ENCODE assay signal across 11 cellular contexts in the genomic region with DNA sequence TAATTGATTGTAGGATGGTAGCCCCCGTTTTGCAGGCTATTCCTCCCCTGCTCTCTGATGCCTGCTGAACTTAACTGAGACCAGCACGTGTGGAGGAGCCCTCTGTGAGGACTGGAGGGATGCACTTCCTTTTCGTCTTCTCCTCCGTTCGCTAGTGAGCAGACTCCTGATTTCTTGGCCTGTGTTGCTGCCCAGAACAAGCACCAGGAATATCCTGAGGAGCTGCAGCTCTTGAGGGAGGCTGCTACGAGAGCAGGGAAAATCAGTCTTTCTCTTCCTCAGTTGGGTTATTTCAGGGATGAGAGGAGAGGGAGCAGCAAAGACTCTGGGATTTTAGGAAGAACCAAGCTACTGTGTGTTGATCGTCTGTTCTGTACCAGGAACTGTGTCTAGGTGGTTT.
DNase-seq lines count a peak whose midpoint lies in the region; ATAC-seq and TF ChIP-seq lines count a peak whose summit lies in the region.
"Had no signal": no experiment of that assay in that cellular context is flagged by ENCODE, and none has a peak within 500 bp of the region (broad histone marks: within the 10 kb centered on the region; RNA-seq: fewer than 3 reads in every experiment).

No MANE protein-coding gene starts in this region.

- H3K27me3 Mint-ChIP-seq in CD4-positive, alpha-beta memory T cell = no peaks in the 10 kb centered on the region
- H3K27me3 Mint-ChIP-seq in progenitor cell of endocrine pancreas = no peaks in the 10 kb centered on the region

- no peaks in the 10 kb centered on the region for H3K9me3 Mint-ChIP-seq in CD4-positive, alpha-beta memory T cell
- no peaks in the 10 kb centered on the region for H3K9me3 Mint-ChIP-seq in progenitor cell of endocrine pancreas (ENCODE audit: low read depth)

- no peak for DNase-seq in CD4-positive, alpha-beta memory T cell
- DNase-seq in dorsolateral prefrontal cortex (no peak), progenitor cell of endocrine pancreas (ENCODE audit: low spot score, unreplicated experiment) (no peak), NCI-H1092 (lab: John Stamatoyannopoulos, UW) (no peak), SK-N-DZ (ENCODE audit: low spot score) (no peak)
- DNase-seq: activated CD8-positive, alpha-beta memory T cell treated with anti-CD3 and anti-CD28 coated beads, Interleukin-2, amount 50 U/mL, for 4 hours; DMS79 treated with DMSO at 0.1 percent for 48 hours; NCI-H774 had no signal

- TF ChIP-seq CTCF in Loucy (conservative IDR thresholded peaks at IDR 0.05; ENCODE audit: low read length) (no peak), dorsolateral prefrontal cortex (IDR thresholded peaks at IDR 0.05 in 54 of 56, conservative IDR thresholded peaks at IDR 0.05 in 2 of 56; ENCODE audit: low read depth in 1 of 56, partially characterized antibody in 56 of 56) (no peak), progenitor cell of endocrine pancreas (IDR thresholded peaks at IDR 0.05; ENCODE audit: unreplicated experiment) (no peak)

- peak overlapping the region in 2 of 8 donors; percentile 8 to 21 for H3K4me3 Mint-ChIP-seq in CD4-positive, alpha-beta memory T cell
- no peak overlapping the region for H3K4me3 Mint-ChIP-seq in progenitor cell of endocrine pancreas (ENCODE audit: low read depth)

- H4K20me1 ChIP-seq in Loucy (ENCODE audit: insufficient read depth, low read length, poor library complexity, severe bottlenecking) = no peaks in the 10 kb centered on the region

- peaks cover 15% of the 10 kb centered on the region for H3K4me1 ChIP-seq in CD4-positive, alpha-beta memory T cell (ENCODE audit: insufficient read depth, low read length)
- peaks cover 38% of the 10 kb centered on the region for H3K4me1 ChIP-seq in Loucy (ENCODE audit: insufficient read depth, low read length, poor library complexity, severe bottlenecking)
- H3K4me1 ChIP-seq: prostate gland had no signal

- peak overlapping the region in 6 of 7 donors; percentile 51 to 73 (median 58) for H3K27ac Mint-ChIP-seq in CD4-positive, alpha-beta memory T cell
- peak overlapping the region; percentile 21 for H3K27ac Mint-ChIP-seq in progenitor cell of endocrine pancreas

- H3K4me2 ChIP-seq in Loucy (ENCODE audit: low read depth, low read length, poor library complexity, severe bottlenecking) = peak overlapping the region; percentile 53

- no peaks in the 10 kb centered on the region for H3K36me3 Mint-ChIP-seq in CD4-positive, alpha-beta memory T cell
- no peaks in the 10 kb centered on the region for H3K36me3 Mint-ChIP-seq in progenitor cell of endocrine pancreas (ENCODE audit: insufficient read depth)

- H3K36me3 ChIP-seq in CD4-positive, alpha-beta memory T cell (ENCODE audit: insufficient read depth, low read length) = no peaks in the 10 kb centered on the region
- no peaks in the 10 kb centered on the region for H3K36me3 ChIP-seq in Loucy (ENCODE audit: insufficient read depth, low read length)
- H3K36me3 ChIP-seq: prostate gland had no signal

- no peak overlapping the region for H3K4me3 ChIP-seq in CD4-positive, alpha-beta memory T cell (ENCODE audit: low read length in 2 of 2)
- H3K4me3 ChIP-seq in Loucy (ENCODE audit: low read length, poor library complexity, severe bottlenecking) = no peak overlapping the region
- peak overlapping the region in 5 of 59 donors; percentile 3 to 27 (median 8) for H3K4me3 ChIP-seq in dorsolateral prefrontal cortex
- H3K4me3 ChIP-seq: prostate gland had no signal

- peaks cover 20% of the 10 kb centered on the region for H3K79me2 ChIP-seq in Loucy (ENCODE audit: insufficient read depth, low read length)

- peaks cover 16 to 38% (median 30%) of the 10 kb centered on the region in 4 donors for H3K4me1 Mint-ChIP-seq in CD4-positive, alpha-beta memory T cell
- H3K4me1 Mint-ChIP-seq in progenitor cell of endocrine pancreas (ENCODE audit: low read depth) = peaks cover 17% of the 10 kb centered on the region

- intact Hi-C loops in CD4-positive, alpha-beta memory T cell (cut with micrococcal nuclease) = no loop called here
- intact Hi-C loops in dorsolateral prefrontal cortex (cut with DNase I) = no loop called here

- CTCF ChIA-PET in CD4-positive, alpha-beta memory T cell (lab: Charles Lee; ENCODE audit: partially characterized antibody) = interaction anchor here (0.9 to 1.8 kb wide), 7 partner anchors 8 to 189 kb away, joined by 3 to 5 read pairs (median 4); no protein-coding TSS in a partner anchor

- no peak overlapping the region for H3K27ac ChIP-seq in CD4-positive, alpha-beta memory T cell (ENCODE audit: low read depth, low read length)
- H3K27ac ChIP-seq in dorsolateral prefrontal cortex = peak overlapping the region in 50 of 59 donors; percentile 9 to 82 (median 62)
- H3K27ac ChIP-seq: prostate gland had no signal

- no peaks in the 10 kb centered on the region for H3K27me3 ChIP-seq in CD4-positive, alpha-beta memory T cell (ENCODE audit: insufficient read depth, low read length)
- H3K27me3 ChIP-seq in Loucy (ENCODE audit: insufficient read depth, low read length, poor library complexity, severe bottlenecking) (no peaks in the 10 kb centered on the region), dorsolateral prefrontal cortex (no peaks in the 10 kb centered on the region)

- H3K9ac ChIP-seq in Loucy (ENCODE audit: low read depth, low read length, poor library complexity, severe bottlenecking) = no peak overlapping the region

- H3F3A ChIP-seq in Loucy (ENCODE audit: low read depth) = no peaks in the 10 kb centered on the region

- POLR2A ChIA-PET in CD4-positive, alpha-beta memory T cell (lab: Charles Lee; ENCODE audit: partially characterized antibody) = interaction anchor here (1.2 kb wide), 1 partner anchor 74 kb away, joined by 5 read pairs; a partner anchor contains a TSS

- no peaks in the 10 kb centered on the region for H3K9me2 ChIP-seq in Loucy (replicated peaks; ENCODE audit: low read depth, low read length)

- no peak overlapping the region for H2AFZ ChIP-seq in Loucy (ENCODE audit: low read length)

- H3K9me3 ChIP-seq in CD4-positive, alpha-beta memory T cell (ENCODE audit: control insufficient read depth in 1 of 2, low read length in 2 of 2) = no peaks in the 10 kb centered on the region
- no peaks in the 10 kb centered on the region for H3K9me3 ChIP-seq in Loucy (ENCODE audit: insufficient read depth, low read depth, low read length)
- H3K9me3 ChIP-seq: prostate gland had no signal

- ATAC-seq in HG03457 (IDR thresholded peaks at IDR 0.05; ENCODE audit: unreplicated experiment) = no peak
